In genomic region chr11:67439321-67440228, GRCh38 we compare ENCODE assay signal across 9 cellular contexts. TPM values are rescaled to one million over a fixed set of nuclear protein-coding genes. Genes with fewer than 3 reads are reported as not detected.
DNase-seq lines count a peak whose midpoint lies in the region; ATAC-seq and TF ChIP-seq lines count a peak whose summit lies in the region.
"Had no signal": no experiment of that assay in that cellular context is flagged by ENCODE, and none has a peak within 500 bp of the region (broad histone marks: within the 10 kb centered on the region; RNA-seq: fewer than 3 reads in every experiment).

No MANE protein-coding gene starts in this region.

- TF ChIP-seq CTCF in HL-60 (IDR thresholded peaks at IDR 0.05; ENCODE audit: insufficient read depth, low read length) (peak; percentile 11), glutamatergic neuron (IDR thresholded peaks at IDR 0.05; ENCODE audit: partially characterized antibody, unreplicated experiment) (no peak), stomach (IDR thresholded peaks at IDR 0.05) (no peak)

- POLR2A ChIA-PET in activated CD4-positive, alpha-beta memory T cell treated with anti-CD3 and anti-CD28 coated beads for 36 hours (lab: Charles Lee) = interaction anchor here (0.6 to 6.8 kb wide), 14 partner anchors 19 to 1467 kb away, joined by 3 to 68 read pairs (median 6); partner anchors contain the start of genes AIP, CLCF1, NUDT8 and PPP1CA

- peaks cover 43% of the 10 kb centered on the region for H3K36me3 Mint-ChIP-seq in activated CD4-positive, alpha-beta memory T cell treated with anti-CD3 and anti-CD28 coated beads for 36 hours
- no peaks in the 10 kb centered on the region for H3K36me3 Mint-ChIP-seq in glutamatergic neuron (ENCODE audit: unreplicated experiment)

- peak; percentile 44 for DNase-seq in COLO668 (lab: John Stamatoyannopoulos, UW; ENCODE audit: unreplicated experiment)
- DNase-seq in HL-60 (ENCODE audit: low read depth in 1 of 2, low spot score in 1 of 2) = peak; percentile 66 to 72
- DNase-seq in activated CD4-positive, alpha-beta memory T cell treated with anti-CD3 and anti-CD28 coated beads for 36 hours = peak; percentile 72
- no peak for DNase-seq in glutamatergic neuron
- peak; percentile 65 for DNase-seq in stomach
- DNase-seq in midbrain (lab: John Stamatoyannopoulos, UW) = no peak
- no peak for DNase-seq in NAMALWA (ENCODE audit: low spot score)

- no peaks in the 10 kb centered on the region for H3K9me3 Mint-ChIP-seq in activated CD4-positive, alpha-beta memory T cell treated with anti-CD3 and anti-CD28 coated beads for 36 hours
- H3K9me3 Mint-ChIP-seq in glutamatergic neuron (ENCODE audit: unreplicated experiment) = peaks cover 3% of the 10 kb centered on the region

- CTCF ChIA-PET in activated CD4-positive, alpha-beta memory T cell treated with anti-CD3 and anti-CD28 coated beads for 36 hours (lab: Charles Lee) = interaction anchor here (0.8 to 3.9 kb wide), 11 partner anchors 11 to 175 kb away, joined by 3 to 46 read pairs (median 4); partner anchors contain the start of genes PPP1CA, RAD9A, RPS6KB2 and TBC1D10C

- H3K27ac Mint-ChIP-seq in activated CD4-positive, alpha-beta memory T cell treated with anti-CD3 and anti-CD28 coated beads for 36 hours = peak overlapping the region; percentile 95
- H3K27ac Mint-ChIP-seq in glutamatergic neuron (ENCODE audit: unreplicated experiment) = peak overlapping the region; percentile 73

- H3K27me3 ChIP-seq in HL-60 (ENCODE audit: insufficient read depth, poor library complexity, severe bottlenecking) = no peaks in the 10 kb centered on the region
- no peaks in the 10 kb centered on the region for H3K27me3 ChIP-seq in stomach

- H3K27ac ChIP-seq in HL-60 (replicated peaks) = no peak overlapping the region; the same call in 1 of the 2 replicates
- H3K27ac ChIP-seq in stomach = peak overlapping the region; percentile 8 to 96 (median 73)

- TF ChIP-seq EP300 in stomach (IDR thresholded peaks at IDR 0.05) = no peak

- peak overlapping the region; percentile 85 for H3K4me3 Mint-ChIP-seq in activated CD4-positive, alpha-beta memory T cell treated with anti-CD3 and anti-CD28 coated beads for 36 hours
- no peak overlapping the region for H3K4me3 Mint-ChIP-seq in glutamatergic neuron (ENCODE audit: unreplicated experiment)

- no peak for TF ChIP-seq POLR2A in stomach (IDR thresholded peaks at IDR 0.05)

- peaks cover 37 to 81% (median 71%) of the 10 kb centered on the region in 4 donors for H3K4me1 ChIP-seq in stomach

- H3K9me3 ChIP-seq in stomach = no peaks in the 10 kb centered on the region

- 47 to 63% (median 53%) methylated on average over 22 to 31 of the region's 31 CpGs for WGBS in stomach, 5 donors

- H3K4me3 ChIP-seq in HL-60 (replicated peaks; ENCODE audit: insufficient read depth, low read length) = peak overlapping the region; percentile 58
- H3K4me3 ChIP-seq in stomach = peak overlapping the region in 1 of 4 donors; percentile 45

- no peak for ATAC-seq in GM21528 (IDR thresholded peaks at IDR 0.05; ENCODE audit: low FRiP score, unreplicated experiment)

- H3K36me3 ChIP-seq in stomach = peaks cover 15 to 77% (median 73%) of the 10 kb centered on the region in 4 donors

- peaks cover 51% of the 10 kb centered on the region for H3K4me1 Mint-ChIP-seq in activated CD4-positive, alpha-beta memory T cell treated with anti-CD3 and anti-CD28 coated beads for 36 hours (ENCODE audit: low read depth)
- peaks cover 7% of the 10 kb centered on the region for H3K4me1 Mint-ChIP-seq in glutamatergic neuron (ENCODE audit: low read depth, unreplicated experiment)

- intact Hi-C loops in activated CD4-positive, alpha-beta memory T cell treated with anti-CD3 and anti-CD28 coated beads for 36 hours (cut with micrococcal nuclease) = loop anchor here (1.0 to 2.0 kb wide), 3 partner anchors 29 to 66 kb away; partner anchors contain the start of genes PITPNM1 and TMEM134
- intact Hi-C loops in stomach (cut with DNase I; ENCODE audit: low total_unique reads) = loop anchor here (10.0 kb wide), 1 partner anchor 65 kb away; the partner anchor contains the start of genes CDK2AP2 and PITPNM1

- no peaks in the 10 kb centered on the region for H3K27me3 Mint-ChIP-seq in activated CD4-positive, alpha-beta memory T cell treated with anti-CD3 and anti-CD28 coated beads for 36 hours
- H3K27me3 Mint-ChIP-seq in glutamatergic neuron (ENCODE audit: unreplicated experiment) = peaks cover 20% of the 10 kb centered on the region

RNA-seq across cellular contexts. Expression of gene PTPRCAP, which starts 2.1 kb away (rescaled TPM):
- total RNA-seq in activated CD4-positive, alpha-beta memory T cell treated with anti-CD3 and anti-CD28 coated beads for 36 hours = 10 to 100 TPM; 93.5 to 97.4 TPM
- total RNA-seq in glutamatergic neuron (ENCODE audit: unreplicated experiment) (2.1 TPM), stomach (10 to 100 TPM in 1 of 5 donors, 1 to 10 TPM in 2, not detected in 2; 1.7 to 15.2 (median 3.5) TPM)
- polyA plus RNA-seq in stomach = 10 to 100 TPM in 2 of 3 donors, 1 to 10 TPM in 1; 4.5 to 25.3 (median 20.2) TPM

RNA-seq across cellular contexts. Expression of gene CORO1B, which starts 3.7 kb away (rescaled TPM):
- total RNA-seq in activated CD4-positive, alpha-beta memory T cell treated with anti-CD3 and anti-CD28 coated beads for 36 hours = 100 to 1,000 TPM; 345 to 358 TPM
- total RNA-seq in glutamatergic neuron (ENCODE audit: unreplicated experiment) (88.8 TPM), stomach (100 to 1,000 TPM in 2 of 5 donors, 10 to 100 TPM in 3; 48.3 to 160 (median 82.2) TPM)
- 100 to 1,000 TPM in 2 of 3 donors, 10 to 100 TPM in 1; 84.4 to 125 (median 104) TPM for polyA plus RNA-seq in stomach

RNA-seq across cellular contexts. Expression of gene RPS6KB2, which starts 11.3 kb away (rescaled TPM):
- total RNA-seq in activated CD4-positive, alpha-beta memory T cell treated with anti-CD3 and anti-CD28 coated beads for 36 hours = 10 to 100 TPM; 57.4 to 57.5 TPM
- total RNA-seq in glutamatergic neuron (ENCODE audit: unreplicated experiment) (69.0 TPM), stomach (100 to 1,000 TPM in 2 of 5 donors, 10 to 100 TPM in 3; 29.7 to 434 (median 82.3) TPM)
- 10 to 100 TPM; 49.3 to 74.1 (median 68.9) TPM for polyA plus RNA-seq in stomach

RNA-seq across cellular contexts. Expression of gene GPR152, which starts 13.0 kb away (rescaled TPM):
- not detected for total RNA-seq in activated CD4-positive, alpha-beta memory T cell treated with anti-CD3 and anti-CD28 coated beads for 36 hours
- not detected for total RNA-seq in glutamatergic neuron (ENCODE audit: unreplicated experiment)
- not detected for total RNA-seq in stomach
- polyA plus RNA-seq in stomach = not detected
- total RNA-seq: T-helper 2 cell treated with Interferon-gamma antibody and Interleukin-4, amounts not matched to agents 100 ng/mL and 5 ng/mL, for 36 hours had no signal

RNA-seq across cellular contexts. Expression of gene CABP4, which starts 15.6 kb away (rescaled TPM):
- 1 to 10 TPM; 1.0 to 1.2 TPM for total RNA-seq in activated CD4-positive, alpha-beta memory T cell treated with anti-CD3 and anti-CD28 coated beads for 36 hours
- not detected for total RNA-seq in glutamatergic neuron (ENCODE audit: unreplicated experiment)
- under 1 TPM in 3 of 5 donors, not detected in 2; 0.43 to 0.73 (median 0.45) TPM for total RNA-seq in stomach
- polyA plus RNA-seq in stomach = 1 to 10 TPM in 2 of 3 donors, under 1 TPM in 1; 0.50 to 1.7 (median 1.7) TPM

Comparison
In these comparisons a context has a peak if more than half of its experiments do, and no peak if none do; other contexts are left out.
1. DNase-seq: peak in COLO668 (single experiment), HL-60 (2 of 2), activated CD4-positive, alpha-beta memory T cell treated with anti-CD3 and anti-CD28 coated beads for 36 hours (single experiment) and stomach (single experiment); none in glutamatergic neuron (single experiment), midbrain (single experiment) and NAMALWA (single experiment).
2. RNA of gene PTPRCAP, which starts 2.1 kb away (total RNA-seq): 93.5 to 97.4 TPM in activated CD4-positive, alpha-beta memory T cell treated with anti-CD3 and anti-CD28 coated beads for 36 hours; 2.1 TPM in glutamatergic neuron (single experiment) and 1.7 to 15.2 TPM in stomach; every median in the first group is over 4 times any median in the second.